8 cellular contexts compared by ENCODE assay signal in the genomic region with DNA sequence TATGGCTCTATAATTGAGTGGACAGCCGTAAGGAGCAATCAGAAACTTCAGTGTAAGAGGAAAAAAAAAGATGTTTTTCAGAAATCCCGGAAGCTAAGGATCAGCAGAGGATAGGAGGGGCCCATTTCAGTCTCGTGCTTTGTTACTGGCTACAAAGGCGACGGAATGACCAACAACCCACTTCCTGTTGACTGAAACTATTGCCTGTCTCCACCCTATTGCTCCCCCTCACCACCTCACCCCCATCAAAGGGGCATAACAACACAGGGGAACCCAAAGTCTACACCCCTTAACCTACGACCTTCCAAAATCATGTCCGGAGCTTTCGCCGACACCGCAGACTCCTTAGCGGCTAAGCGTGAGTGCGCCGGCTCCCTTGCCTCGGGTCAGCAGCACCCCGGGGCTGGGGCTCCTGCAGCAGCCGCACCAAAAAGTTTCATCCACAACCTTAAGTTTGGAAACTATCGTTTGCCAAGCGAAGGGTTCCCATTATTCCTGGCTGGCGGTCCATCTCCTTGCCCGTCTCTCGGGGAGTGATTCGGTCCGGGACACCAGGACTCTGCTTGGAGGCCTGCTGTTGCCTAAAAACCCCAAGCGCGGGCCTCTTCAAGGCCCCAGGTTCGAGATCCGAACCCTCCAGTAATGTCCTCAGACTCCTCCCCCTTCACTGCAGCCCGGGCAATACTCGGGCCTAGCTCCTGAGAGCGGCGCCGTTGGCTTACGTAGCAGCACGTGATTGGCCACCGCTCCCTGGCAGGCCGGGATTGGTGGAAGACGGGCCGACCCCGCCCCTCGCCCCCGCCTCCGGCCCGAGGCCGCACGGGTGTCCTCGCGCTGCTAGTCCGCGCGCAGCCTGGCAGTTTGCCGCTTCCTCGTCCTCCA.
A peak's percentile ranks its signal among the peaks of the same experiment; 100 is the strongest.
DNase-seq lines count a peak whose midpoint lies in the region; ATAC-seq and TF ChIP-seq lines count a peak whose summit lies in the region.

Gene TPP2, plus strand, starts transcription at position 840 of the 882 bp plus-strand sequence. CDS start 53 bp downstream, outside the sequence.

- no peaks in the 10 kb centered on the region for H3K9me2 ChIP-seq in MM.1S (replicated peaks; ENCODE audit: insufficient read depth, low read length)

- peak within 1 kb of the TSS; percentile 97 for H3K4me3 Mint-ChIP-seq in nephron progenitor cell
- H3K4me3 Mint-ChIP-seq in stimulated activated naive CD8-positive, alpha-beta T cell treated with anti-CD3 and anti-CD28 coated beads, Interleukin-15, amount 100 ng/mL, for 72 hours, result peak within 1 kb of the TSS; percentile 87 to 96

- H3K9me3 ChIP-seq in ES-I3 (ENCODE audit: control insufficient read depth, insufficient read depth, low read length) (no peaks in the 10 kb centered on the region), HAP-1 (no peaks in the 10 kb centered on the region), MM.1S (replicated peaks; ENCODE audit: insufficient read depth, low read length) (no peaks in the 10 kb centered on the region; the same call in 1 of the 2 replicates)

- TF ChIP-seq CTCF in MM.1S (IDR thresholded peaks at IDR 0.05; ENCODE audit: low read length), result no peak
- TF ChIP-seq CTCF in nephron progenitor cell (IDR thresholded peaks at IDR 0.05), result no peak

- H3K27me3 Mint-ChIP-seq in nephron progenitor cell (ENCODE audit: low read depth, poor library complexity), result no peaks in the 10 kb centered on the region
- H3K27me3 Mint-ChIP-seq in stimulated activated naive CD8-positive, alpha-beta T cell treated with anti-CD3 and anti-CD28 coated beads, Interleukin-15, amount 100 ng/mL, for 72 hours, result no peaks in the 10 kb centered on the region

- H3K4me3 ChIP-seq in HAP-1 (peak within 1 kb of the TSS; percentile 61), MM.1S (ENCODE audit: low read length) (peak within 1 kb of the TSS; percentile 87)

- H3K79me2 ChIP-seq in MM.1S (ENCODE audit: low read length), result peaks cover 78% of the 10 kb centered on the region

- no peaks in the 10 kb centered on the region for H3K9me3 Mint-ChIP-seq in nephron progenitor cell
- H3K9me3 Mint-ChIP-seq in stimulated activated naive CD8-positive, alpha-beta T cell treated with anti-CD3 and anti-CD28 coated beads, Interleukin-15, amount 100 ng/mL, for 72 hours, result no peaks in the 10 kb centered on the region

- peaks cover 8% of the 10 kb centered on the region for H3K36me3 Mint-ChIP-seq in nephron progenitor cell (ENCODE audit: low read depth)

- H3K27ac Mint-ChIP-seq in nephron progenitor cell, result peak within 1 kb of the TSS; percentile 99
- H3K27ac Mint-ChIP-seq in stimulated activated naive CD8-positive, alpha-beta T cell treated with anti-CD3 and anti-CD28 coated beads, Interleukin-15, amount 100 ng/mL, for 72 hours, result peak within 1 kb of the TSS; percentile 100

- ATAC-seq in stimulated activated naive CD8-positive, alpha-beta T cell treated with anti-CD3 and anti-CD28 coated beads, Interleukin-15, amount 100 ng/mL, for 72 hours, result peak; percentile 92

- peak within 1 kb of the TSS; percentile 99 for H3K27ac ChIP-seq in MM.1S (ENCODE audit: low read length)

- peaks cover 36% of the 10 kb centered on the region for H4K20me1 ChIP-seq in MM.1S (ENCODE audit: insufficient read depth, low read length)

- H2AFZ ChIP-seq in MM.1S (ENCODE audit: low read length), result peak within 1 kb of the TSS; percentile 47

- H3K36me3 ChIP-seq in ES-I3 (ENCODE audit: insufficient read depth, low read length) (no peaks in the 10 kb centered on the region), HAP-1 (replicated peaks) (no peaks in the 10 kb centered on the region; the same call in 1 of the 2 replicates), MM.1S (replicated peaks; ENCODE audit: insufficient read depth, low read length) (peaks cover 2% of the 10 kb centered on the region; the same call in 1 of the 2 replicates)

- in situ Hi-C loops in HAP-1 (cut with MboI; ENCODE audit: low sequenced_read_pairs), result loop anchor here (5.0 kb wide), 2 partner anchors 176 to 251 kb away; partner anchors contain the start of genes ERCC5 and TEX30

- H3K9ac ChIP-seq in ES-I3 (ENCODE audit: low read depth, low read length) (peak within 1 kb of the TSS; percentile 86), MM.1S (ENCODE audit: low read length) (peak within 1 kb of the TSS; percentile 99)

- peaks cover 68% of the 10 kb centered on the region for H3K4me1 Mint-ChIP-seq in nephron progenitor cell
- peaks cover 54% of the 10 kb centered on the region for H3K4me1 Mint-ChIP-seq in stimulated activated naive CD8-positive, alpha-beta T cell treated with anti-CD3 and anti-CD28 coated beads, Interleukin-15, amount 100 ng/mL, for 72 hours

- H3K4me1 ChIP-seq in ES-I3 (ENCODE audit: insufficient read depth, low read length) (0 out of 2 replicates have a peak, but pooled peaks cover 4% of the 10 kb centered on the region), HAP-1 (peaks cover 21% of the 10 kb centered on the region), MM.1S (ENCODE audit: low read length) (peaks cover 36% of the 10 kb centered on the region)

- DNase-seq in HAP-1 (ENCODE audit: low spot score in 2 of 2) (peak; percentile 92 to 98), MM.1S (peak; percentile 99), SIG-M5 (lab: John Stamatoyannopoulos, UW) (peak; percentile 91), activated gamma-delta T cell (lab: John Stamatoyannopoulos, UW) (peak; percentile 99), fibroblast of the conjunctiva (ENCODE audit: low read depth) (peak; percentile 99), nephron progenitor cell (peak; percentile 100)
- DNase-seq in stimulated activated naive CD8-positive, alpha-beta T cell treated with anti-CD3 and anti-CD28 coated beads, Interleukin-15, amount 100 ng/mL, for 72 hours, result peak; percentile 95 to 98

- peak within 1 kb of the TSS; percentile 82 for H3K4me2 ChIP-seq in MM.1S (ENCODE audit: low read depth, low read length)

- H3F3A ChIP-seq in MM.1S (ENCODE audit: insufficient read depth, low read length), result peaks cover 51% of the 10 kb centered on the region

- no peaks in the 10 kb centered on the region for H3K27me3 ChIP-seq in HAP-1 (ENCODE audit: low read depth)
- no peaks in the 10 kb centered on the region for H3K27me3 ChIP-seq in MM.1S (replicated peaks; ENCODE audit: insufficient read depth, low read length)

Comparison
In these comparisons a context has a peak if more than half of its experiments do, and no peak if none do; other contexts are left out.
1. Peak in every context shown above with its lines: DNase-seq, ATAC-seq, H3K4me3 ChIP-seq and H3K27ac ChIP-seq.